27 cellular contexts compared by ENCODE assay signal in the genomic region with DNA sequence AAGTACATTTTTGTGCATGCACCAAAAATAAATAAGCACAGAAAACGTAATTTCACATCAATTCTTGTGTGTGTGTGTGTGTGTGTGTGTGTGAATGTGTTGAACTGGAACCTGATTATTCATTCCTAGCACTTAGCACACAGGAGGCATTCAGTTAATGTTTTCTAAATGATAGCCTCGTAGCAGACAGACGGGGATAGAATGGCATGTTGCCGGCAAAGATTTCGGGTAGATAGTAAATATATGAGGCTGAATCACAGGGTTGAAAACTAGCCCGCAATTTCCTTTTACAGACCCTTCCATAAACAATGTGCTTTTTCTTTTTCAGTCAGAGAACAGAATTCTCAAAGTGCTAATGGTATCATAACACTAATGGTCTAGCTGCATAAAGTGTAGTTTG. TPM values are rescaled to one million over a fixed set of nuclear protein-coding genes. Genes with fewer than 3 reads are reported as not detected.
A peak's percentile ranks its signal among the peaks of the same experiment; 100 is the strongest.
DNase-seq lines count a peak whose midpoint lies in the region; ATAC-seq and TF ChIP-seq lines count a peak whose summit lies in the region.
"Had no signal": no experiment of that assay in that cellular context is flagged by ENCODE, and none has a peak within 500 bp of the region (broad histone marks: within the 10 kb centered on the region; RNA-seq: fewer than 3 reads in every experiment).

No MANE protein-coding gene starts in this region.

- TF ChIP-seq CTCF in BE2C (IDR thresholded peaks at IDR 0.05; ENCODE audit: low read depth, low read length), result no peak
- TF ChIP-seq CTCF in PC-3 (conservative IDR thresholded peaks at IDR 0.05; ENCODE audit: low read depth, low read length), result no peak
- TF ChIP-seq CTCF in fibroblast of lung (conservative IDR thresholded peaks at IDR 0.05 in 1 of 2, IDR thresholded peaks at IDR 0.05 in 1 of 2; ENCODE audit: low read depth in 1 of 2, low read length in 2 of 2), result no peak
- TF ChIP-seq CTCF in nephron (IDR thresholded peaks at IDR 0.05; ENCODE audit: unreplicated experiment in 3 of 3), result no peak

- POLR2A ChIA-PET in PC-3 (lab: Charles Lee; ENCODE audit: unreplicated experiment), result no interaction called here

- no peak for ATAC-seq in PC-3
- ATAC-seq: right cardiac atrium, T-cell had no signal

- H3K4me1 Mint-ChIP-seq in nephron, result peaks cover 9% of the 10 kb centered on the region
- H3K4me1 Mint-ChIP-seq: H9, naive B cell, T-cell had no signal

- no peaks in the 10 kb centered on the region for H3K4me1 ChIP-seq in BE2C
- H3K4me1 ChIP-seq in PC-3 (ENCODE audit: insufficient read depth, low read length), result no peaks in the 10 kb centered on the region
- H3K4me1 ChIP-seq in fibroblast of lung (ENCODE audit: control insufficient read depth, extremely low read depth, insufficient read depth, low read length), result no peaks in the 10 kb centered on the region

- no TSS peak for BruUV-seq in PC-3 (replicated peaks; lab: Mats Ljungman, UMichigan)

- no peaks in the 10 kb centered on the region for H3K36me3 ChIP-seq in BE2C
- H3K36me3 ChIP-seq in PC-3 (ENCODE audit: low read depth, low read length), result no peaks in the 10 kb centered on the region
- H3K36me3 ChIP-seq in fibroblast of lung (ENCODE audit: control insufficient read depth, insufficient read depth, low read length), result no peaks in the 10 kb centered on the region
- H3K36me3 ChIP-seq: ovary had no signal

- intact Hi-C loops in PC-3 (cut with micrococcal nuclease), result no loop called here

- H3K4me3 Mint-ChIP-seq in nephron, result no peak overlapping the region
- H3K4me3 Mint-ChIP-seq: activated T-helper 1 cell treated with anti-CD3 and anti-CD28 coated beads, Interleukin-12 subunit alpha, Interleukin-12 subunit beta, Interleukin-2, Interleukin-4 antibody, amounts not matched to agents 30 ng/mL and 10 ng/mL and 1 ng/mL, durations not matched to agents 14 hours and 24 hours and 36 hours; CD14-positive monocyte; H9; naive B cell; T-cell had no signal

- peak overlapping the region; percentile 49 to 62 (median 53) for H3K27ac Mint-ChIP-seq in nephron
- H3K27ac Mint-ChIP-seq: activated T-helper 1 cell treated with anti-CD3 and anti-CD28 coated beads, Interleukin-12 subunit alpha, Interleukin-12 subunit beta, Interleukin-2, Interleukin-4 antibody, amounts not matched to agents 30 ng/mL and 10 ng/mL and 1 ng/mL, durations not matched to agents 14 hours and 24 hours and 36 hours; CD14-positive monocyte; H9; naive B cell; T-cell had no signal

- no peaks in the 10 kb centered on the region for H3K27me3 ChIP-seq in BE2C
- H3K27me3 ChIP-seq in PC-3 (ENCODE audit: low read length), result no peaks in the 10 kb centered on the region
- no peaks in the 10 kb centered on the region for H3K27me3 ChIP-seq in fibroblast of lung (ENCODE audit: control insufficient read depth, insufficient read depth, low read length)
- H3K27me3 ChIP-seq: ovary had no signal

- peak overlapping the region; percentile 41; the same call in 1 of the 2 replicates for H3K4me2 ChIP-seq in PC-3 (ENCODE audit: low read length)
- H3K4me2 ChIP-seq in fibroblast of lung (ENCODE audit: extremely low read depth, insufficient read depth, low read length), result peak overlapping the region; percentile 44

- peaks cover 6% of the 10 kb centered on the region for H3K9me3 Mint-ChIP-seq in nephron
- H3K9me3 Mint-ChIP-seq: activated T-helper 1 cell treated with anti-CD3 and anti-CD28 coated beads, Interleukin-12 subunit alpha, Interleukin-12 subunit beta, Interleukin-2, Interleukin-4 antibody, amounts not matched to agents 30 ng/mL and 10 ng/mL and 1 ng/mL, durations not matched to agents 14 hours and 24 hours and 36 hours had no signal

- CTCF ChIA-PET in PC-3 (lab: Charles Lee), result interaction anchor here (0.6 kb wide), 1 partner anchor 173 kb away, joined by 3 read pairs; no protein-coding TSS in a partner anchor

- H3K27me3 Mint-ChIP-seq in nephron (ENCODE audit: low read depth), result no peaks in the 10 kb centered on the region

- peak overlapping the region; percentile 47 for H3K4me3 ChIP-seq in BE2C (ENCODE audit: low read depth, low read length)
- H3K4me3 ChIP-seq in PC-3 (ENCODE audit: low read length), result no peak overlapping the region
- H3K4me3 ChIP-seq in fibroblast of lung (replicated peaks in 1 of 4; ENCODE audit: control extremely low read depth in 1 of 4, insufficient read depth in 1 of 4, low read depth in 3 of 4, low read length in 4 of 4), result peak overlapping the region in 1 of 4 experiments; percentile 13
- H3K4me3 ChIP-seq: ovary had no signal

- no peak overlapping the region for H3K27ac ChIP-seq in PC-3 (ENCODE audit: low read length)
- H3K27ac ChIP-seq in fibroblast of lung (ENCODE audit: insufficient read depth, low read length), result no peak overlapping the region
- H3K27ac ChIP-seq: ovary had no signal

- H3K9me2 ChIP-seq in PC-3 (replicated peaks; ENCODE audit: low read length), result no peaks in the 10 kb centered on the region

- H3K36me3 Mint-ChIP-seq in nephron (ENCODE audit: low read depth), result no peaks in the 10 kb centered on the region
- H3K36me3 Mint-ChIP-seq: CD14-positive monocyte, naive B cell, T-cell had no signal

- H3K9me3 ChIP-seq in BE2C (no peaks in the 10 kb centered on the region), PC-3 (ENCODE audit: low read length) (no peaks in the 10 kb centered on the region), fibroblast of lung (ENCODE audit: control insufficient read depth, insufficient read depth, low read depth, low read length) (no peaks in the 10 kb centered on the region)
- H3K9me3 ChIP-seq: ovary had no signal

- no peaks in the 10 kb centered on the region for H3F3A ChIP-seq in PC-3 (ENCODE audit: low read length, unreplicated experiment)

- H3K9ac ChIP-seq in PC-3 (ENCODE audit: low read length) (no peak overlapping the region), fibroblast of lung (ENCODE audit: insufficient read depth, low read length) (no peak overlapping the region)

- DNase-seq in BE2C (no peak), PC-3 (peak; percentile 1), fibroblast of lung (ENCODE audit: low read depth in 2 of 2) (peak; percentile 4 to 52), NCI-H128 (lab: John Stamatoyannopoulos, UW; ENCODE audit: unreplicated experiment) (no peak), LoVo (ENCODE audit: low spot score) (no peak), T-helper 9 cell (no peak), NCI-H1694 treated with DMSO at 0.1 percent for 48 hours (lab: John Stamatoyannopoulos, UW) (no peak)
- DNase-seq: activated CD4-positive, alpha-beta T cell treated with anti-CD3 and anti-CD28 coated beads for 48 hours; activated naive CD4-positive, alpha-beta T cell treated with anti-CD3 and anti-CD28 coated beads, Interleukin-2, amount 50 U/mL, for 16 hours; anterior cingulate cortex; caudate nucleus; DMS 273 treated with DMSO at 0.1 percent for 48 hours; dorsolateral prefrontal cortex; erythroblast; H9; KBM-7; mesendoderm; naive B cell; NCI-H2171 treated with DMSO at 0.1 percent for 48 hours; NCI-H748 treated with DMSO at 0.1 percent for 48 hours; ovary; right cardiac atrium; SHP77; T-cell had no signal

- H4K20me1 ChIP-seq in PC-3 (ENCODE audit: low read length), result no peaks in the 10 kb centered on the region
- no peaks in the 10 kb centered on the region for H4K20me1 ChIP-seq in fibroblast of lung (ENCODE audit: control insufficient read depth, extremely low read depth, insufficient read depth, low read length)

- H2AFZ ChIP-seq in PC-3 (ENCODE audit: low read length) (peak overlapping the region; percentile 38; the same call in 1 of the 2 replicates), fibroblast of lung (ENCODE audit: low read length) (no peak overlapping the region)

- H3K79me2 ChIP-seq in PC-3 (ENCODE audit: low read length) (no peaks in the 10 kb centered on the region), fibroblast of lung (ENCODE audit: control insufficient read depth, insufficient read depth, low read length) (no peaks in the 10 kb centered on the region)

RNA-seq across cellular contexts. Expression of a gene that starts 13.5 kb away (rescaled TPM):
- polyA plus RNA-seq in BE2C (2012; ENCODE audit: insufficient read depth, insufficient read length, low read depth), result 0.28 TPM
- total RNA-seq in PC-3 (2014; rRNA removed) (not detected in 2 replicates), fibroblast of lung (2.1 and 4.6 TPM in 2 replicates)
- polyA plus RNA-seq in fibroblast of lung, result 3.8 and 21.3 TPM in 2 replicates
- 3.1 and 18.7 TPM in 2 replicates for polyA plus RNA-seq in fibroblast of lung (2012)
- polyA minus RNA-seq in fibroblast of lung (ENCODE audit: low replicate concordance), result 0.39 and 2.7 TPM in 2 replicates
- total RNA-seq: activated T-helper 1 cell treated with anti-CD3 and anti-CD28 coated beads, Interleukin-12 subunit alpha, Interleukin-12 subunit beta, Interleukin-2, Interleukin-4 antibody, amounts not matched to agents 30 ng/mL and 10 ng/mL and 1 ng/mL, durations not matched to agents 14 hours and 24 hours and 36 hours had no signal
- polyA plus RNA-seq: CD14-positive monocyte had no signal

Comparison
In these comparisons a context has a peak if more than half of its experiments do, and no peak if none do; other contexts are left out.
1. DNase-seq: peak in PC-3 (single experiment) and fibroblast of lung (2 of 2); none in BE2C (single experiment), NCI-H128 (single experiment), LoVo (single experiment), T-helper 9 cell (single experiment) and NCI-H1694 treated with DMSO at 0.1 percent for 48 hours (single experiment).